ENCODE assay signal across 1 cellular context in genomic region chr14:100322138-100322957, GRCh38.
TF ChIP-seq lines count a peak whose summit lies in the region.

No MANE protein-coding gene starts in this region.

TF ChIP-seq in liver, 16 proteins besides CTCF, POLR2A, EP300 and RAD21 (continued from another document):
- no peak for TF ChIP-seq REST (IDR thresholded peaks at IDR 0.05)
